In genomic region chr22:20981787-20982562, GRCh38 we compare ENCODE assay signal across 8 cellular contexts. TPM values are rescaled to one million over a fixed set of nuclear protein-coding genes. Genes with fewer than 3 reads are reported as not detected.
A peak's percentile ranks its signal among the peaks of the same experiment; 100 is the strongest.
DNase-seq lines count a peak whose midpoint lies in the region; ATAC-seq, FAIRE-seq and TF ChIP-seq lines count a peak whose summit lies in the region.

Gene LZTR1 (plus strand): TSS chr22:20982297. CDS start chr22:20982372, 75 bp downstream.

- FAIRE-seq in endothelial cell of umbilical vein (lab: Jason Lieb, UNC) = peak; percentile 96

- H3K9me3 ChIP-seq in CD8-positive, alpha-beta memory T cell (ENCODE audit: low read length) = peaks cover 9% of the 10 kb centered on the region
- peaks cover 9% of the 10 kb centered on the region for H3K9me3 ChIP-seq in OCI-LY1 (ENCODE audit: low read length)
- H3K9me3 ChIP-seq in endothelial cell of umbilical vein (replicated peaks; ENCODE audit: control insufficient read depth, insufficient read depth, low read length) = peaks cover 5% of the 10 kb centered on the region

- dilution Hi-C loops in endothelial cell of umbilical vein (cut with MboI; ENCODE audit: extremely low pct_ligation_motif_present, low sequenced_read_pairs) = no loop called here

- H3K4me1 ChIP-seq in CD8-positive, alpha-beta memory T cell (ENCODE audit: insufficient read depth, low read length) = peaks cover 25% of the 10 kb centered on the region
- H3K4me1 ChIP-seq in OCI-LY1 (ENCODE audit: insufficient read depth, low read length, severe bottlenecking) (peaks cover 20% of the 10 kb centered on the region), endothelial cell of umbilical vein (ENCODE audit: control insufficient read depth, extremely low read depth, insufficient read depth, low read length) (peaks cover 17% of the 10 kb centered on the region)

- peaks cover 0 to 35% (median 3%) of the 10 kb centered on the region in 3 donors for H3K36me3 Mint-ChIP-seq in CD8-positive, alpha-beta memory T cell

- no peaks in the 10 kb centered on the region for H3K79me2 ChIP-seq in OCI-LY1 (ENCODE audit: insufficient read depth, low read length)
- peaks cover 17% of the 10 kb centered on the region for H3K79me2 ChIP-seq in endothelial cell of umbilical vein (ENCODE audit: control insufficient read depth, insufficient read depth, low read length)

- H3K4me2 ChIP-seq in OCI-LY1 (ENCODE audit: low read length) = peak within 1 kb of the TSS; percentile 98
- H3K4me2 ChIP-seq in endothelial cell of umbilical vein (ENCODE audit: insufficient read depth, low read length) = peak within 1 kb of the TSS; percentile 79

- no peaks in the 10 kb centered on the region for H3K9me2 ChIP-seq in OCI-LY1 (ENCODE audit: low read depth, low read length)

- H3K9me3 Mint-ChIP-seq in CD8-positive, alpha-beta memory T cell = no peaks in the 10 kb centered on the region

- no peaks in the 10 kb centered on the region for H3K27me3 ChIP-seq in CD8-positive, alpha-beta memory T cell (ENCODE audit: insufficient read depth, low read length, poor library complexity, severe bottlenecking)
- no peaks in the 10 kb centered on the region; the same call in 1 of the 2 replicates for H3K27me3 ChIP-seq in OCI-LY1 (ENCODE audit: insufficient read depth, low read length)
- H3K27me3 ChIP-seq in endothelial cell of umbilical vein (ENCODE audit: control insufficient read depth in 2 of 2, insufficient read depth in 2 of 2, low read length in 2 of 2) = no peaks in the 10 kb centered on the region

- H3F3A ChIP-seq in OCI-LY1 (ENCODE audit: insufficient read depth, low read length) = no peaks in the 10 kb centered on the region

- peak within 1 kb of the TSS; percentile 86 to 98 (median 93) for H3K27ac Mint-ChIP-seq in CD8-positive, alpha-beta memory T cell

- peak; percentile 78 for ATAC-seq in GM19328 (IDR thresholded peaks at IDR 0.05; ENCODE audit: unreplicated experiment)
- peak; percentile 45 for ATAC-seq in HG03469 (IDR thresholded peaks at IDR 0.05; ENCODE audit: unreplicated experiment)

- CTCF ChIA-PET in CD8-positive, alpha-beta memory T cell (lab: Charles Lee) = interaction anchor here (0.6 to 2.0 kb wide), 7 partner anchors 9 to 121 kb away, joined by 3 to 5 read pairs (median 4); no protein-coding TSS in a partner anchor
- CTCF ChIA-PET in endothelial cell of umbilical vein (lab: Charles Lee) = interaction anchor here (0.6 to 2.5 kb wide), 12 partner anchors 9 to 178 kb away, joined by 3 to 31 read pairs (median 8); partner anchors contain the start of genes CRKL and THAP7

- peak; percentile 51 to 72 (median 65) for DNase-seq in CD8-positive, alpha-beta memory T cell
- DNase-seq in activated T-cell treated with anti-CD3 and anti-CD28 coated beads for 1 hour (ENCODE audit: low read depth) (peak; percentile 53), endothelial cell of umbilical vein (ENCODE audit: low read depth, low spot score) (peak; percentile 91), middle frontal gyrus (ENCODE audit: extremely low spot score, low spot score) (peak; percentile 74)
- DNase-seq in stimulated activated CD8-positive, alpha-beta memory T cell treated with anti-CD3 and anti-CD28 coated beads, Interleukin-2, amount 100 ng/mL, for 1 hour (ENCODE audit: low read depth in 2 of 2) = peak; percentile 39 to 52

- POLR2A ChIA-PET in CD8-positive, alpha-beta memory T cell (lab: Charles Lee) = interaction anchor here (0.6 to 1.8 kb wide), 4 partner anchors 17 to 22 kb away, joined by 3 to 9 read pairs (median 6); partner anchors contain the start of gene THAP7
- POLR2A ChIA-PET in endothelial cell of umbilical vein (lab: Charles Lee) = interaction anchor here (0.6 to 1.5 kb wide), 8 partner anchors 10 to 1917 kb away, joined by 3 to 10 read pairs (median 4); partner anchors contain the start of genes CRKL and THAP7

- H3K4me1 Mint-ChIP-seq in CD8-positive, alpha-beta memory T cell = peaks cover 35 to 51% (median 36%) of the 10 kb centered on the region in 3 donors

- no peaks in the 10 kb centered on the region for H3K9me1 ChIP-seq in endothelial cell of umbilical vein (replicated peaks; ENCODE audit: control insufficient read depth, extremely low read depth, insufficient read depth, low read length)

- TF ChIP-seq CTCF in OCI-LY1 (IDR thresholded peaks at IDR 0.05; ENCODE audit: low read length) (peak; percentile 58), endothelial cell of umbilical vein (IDR thresholded peaks at IDR 0.05; ENCODE audit: extremely low read depth in 1 of 2, insufficient read depth in 1 of 2, low read depth in 1 of 2, low read length in 2 of 2) (peak; percentile 67 to 82)

- H3K36me3 ChIP-seq in CD8-positive, alpha-beta memory T cell (ENCODE audit: insufficient read depth, low read length) = peaks cover 10% of the 10 kb centered on the region
- H3K36me3 ChIP-seq in OCI-LY1 (ENCODE audit: insufficient read depth, low read length) (peaks cover 12% of the 10 kb centered on the region; the same call in 1 of the 2 replicates), endothelial cell of umbilical vein (ENCODE audit: control insufficient read depth in 2 of 2, extremely low read depth in 1 of 2, insufficient read depth in 2 of 2, low read length in 2 of 2) (peaks cover 0 to 10% of the 10 kb centered on the region in 2 experiments)

- H3K4me3 ChIP-seq in CD8-positive, alpha-beta memory T cell (ENCODE audit: low read length) = peak within 1 kb of the TSS; percentile 67
- H3K4me3 ChIP-seq in OCI-LY1 (ENCODE audit: low read depth, low read length, poor library complexity, severe bottlenecking) (peak within 1 kb of the TSS; percentile 86), endothelial cell of umbilical vein (replicated peaks in 1 of 3; ENCODE audit: insufficient read depth in 1 of 3, low read depth in 1 of 3, low read length in 3 of 3) (peak within 1 kb of the TSS; percentile 54 to 92 (median 65))

- H3K4me3 Mint-ChIP-seq in CD8-positive, alpha-beta memory T cell = peak within 1 kb of the TSS; percentile 86 to 96 (median 94)

- H3K9ac ChIP-seq in OCI-LY1 (ENCODE audit: low read length) (peak within 1 kb of the TSS; percentile 89), endothelial cell of umbilical vein (replicated peaks; ENCODE audit: extremely low read depth, insufficient read depth, low read length) (peak within 1 kb of the TSS; percentile 70)

- H4K20me1 ChIP-seq in OCI-LY1 (ENCODE audit: insufficient read depth, low read length) (no peaks in the 10 kb centered on the region), endothelial cell of umbilical vein (replicated peaks; ENCODE audit: control insufficient read depth, extremely low read depth, insufficient read depth, low read length) (no peaks in the 10 kb centered on the region)

- TSS peak; percentile 91 for BruUV-seq in endothelial cell of umbilical vein (replicated peaks; lab: Mats Ljungman, UMichigan)

- peak within 1 kb of the TSS; percentile 93 for H3K27ac ChIP-seq in CD8-positive, alpha-beta memory T cell (ENCODE audit: low read depth, low read length)
- H3K27ac ChIP-seq in OCI-LY1 (ENCODE audit: low read depth, low read length, poor library complexity, severe bottlenecking) = peak within 1 kb of the TSS; percentile 19
- H3K27ac ChIP-seq in endothelial cell of umbilical vein (ENCODE audit: insufficient read depth, low read depth, low read length) = peak within 1 kb of the TSS; percentile 62

- H2AFZ ChIP-seq in OCI-LY1 (ENCODE audit: low read length) = peak within 1 kb of the TSS; percentile 6; the same call in 1 of the 2 replicates
- H2AFZ ChIP-seq in endothelial cell of umbilical vein (ENCODE audit: low read depth, low read length) = peak within 1 kb of the TSS; percentile 92

- peak; percentile 96 for TF ChIP-seq POLR2A in endothelial cell of umbilical vein (IDR thresholded peaks at IDR 0.05; ENCODE audit: low read depth, low read length)

- H3K27me3 Mint-ChIP-seq in CD8-positive, alpha-beta memory T cell = no peaks in the 10 kb centered on the region

- intact Hi-C loops in endothelial cell of umbilical vein (cut with micrococcal nuclease) = loop anchor here (1.0 kb wide), 3 partner anchors 20 to 97 kb away; partner anchors contain the start of gene THAP7

TF ChIP-seq in endothelial cell of umbilical vein, 7 proteins besides CTCF, POLR2A, EP300 and RAD21:
- TF ChIP-seq POLR2AphosphoS5 (IDR thresholded peaks at IDR 0.05; ENCODE audit: insufficient read depth, low read depth, low read length) (peak; percentile 99), FOS (IDR thresholded peaks at IDR 0.05; ENCODE audit: borderline replicate concordance, insufficient read depth, low read length) (no peak), MAX (IDR thresholded peaks at IDR 0.05; ENCODE audit: insufficient read depth, insufficient read length) (peak; percentile 26)

RNA-seq across cellular contexts. Expression of gene LZTR1, which starts in this region (rescaled TPM):
- total RNA-seq in CD8-positive, alpha-beta memory T cell = 10 to 100 TPM; 75.0 to 78.7 TPM
- polyA plus RNA-seq in CD8-positive, alpha-beta memory T cell = 17.1 TPM
- 60.1 and 86.8 TPM in 2 replicates for total RNA-seq in endothelial cell of umbilical vein
- 56.6 and 60.7 TPM in 2 replicates for polyA plus RNA-seq in endothelial cell of umbilical vein
- 32.0 and 33.6 TPM in 2 replicates for polyA plus RNA-seq in endothelial cell of umbilical vein (2011; cell fraction: cytosol; rRNA removed)
- 361 and 407 TPM in 2 replicates for polyA plus RNA-seq in endothelial cell of umbilical vein (2011; cell fraction: nucleus; rRNA removed)
- polyA plus RNA-seq in endothelial cell of umbilical vein (2012) = 42.2 and 53.4 TPM in 2 replicates
- polyA minus RNA-seq in endothelial cell of umbilical vein = 84.9 and 108 TPM in 2 replicates
- polyA minus RNA-seq in endothelial cell of umbilical vein (2011; cell fraction: cytosol; rRNA and poly(A)+ RNA removed) = 10.4 TPM
- 64.3 and 102 TPM in 2 replicates for polyA minus RNA-seq in endothelial cell of umbilical vein (2011; cell fraction: nucleus; rRNA and poly(A)+ RNA removed)

Comparison
In these comparisons a context has a peak if more than half of its experiments do, and no peak if none do; other contexts are left out.
1. Peak in every context shown above with its lines: DNase-seq, ATAC-seq, H3K4me3 ChIP-seq and H3K27ac ChIP-seq.
2. H3K27ac ChIP-seq: peak in every context shown above with its lines; median percentile 93 in CD8-positive, alpha-beta memory T cell; 62 in endothelial cell of umbilical vein; 19 in OCI-LY1.